In genomic region chr22:44638966-44639739, GRCh38 we compare ENCODE assay signal across 17 cellular contexts.
A peak's percentile ranks its signal among the peaks of the same experiment; 100 is the strongest.
DNase-seq lines count a peak whose midpoint lies in the region; ATAC-seq, FAIRE-seq and TF ChIP-seq lines count a peak whose summit lies in the region.
"Had no signal": no experiment of that assay in that cellular context is flagged by ENCODE, and none has a peak within 500 bp of the region (broad histone marks: within the 10 kb centered on the region; RNA-seq: fewer than 3 reads in every experiment).

No MANE protein-coding gene starts in this region.

- no peak overlapping the region for H3K4me3 ChIP-seq in ascending aorta
- H3K4me3 ChIP-seq in pancreas, result no peak overlapping the region
- H3K4me3 ChIP-seq: SJCRH30 had no signal

- 58 to 63% methylated on average over 32 of the region's 32 CpGs for WGBS in pancreas, 2 donors

- ATAC-seq in pancreas, result peak in 3 of 4 donors; percentile 13 to 50 (median 38)
- ATAC-seq: activated CD4-positive, CD25-positive, alpha-beta regulatory T cell treated with anti-CD3 and anti-CD28 coated beads, Interleukin-2, amount 50 U/mL, for 24 hours; effector memory CD8-positive, alpha-beta T cell had no signal

- intact Hi-C loops in ascending aorta (cut with DNase I) (no loop called here), head of caudate nucleus (cut with DNase I) (no loop called here), pancreas (cut with DNase I) (no loop called here)

- H3K27me3 ChIP-seq in ascending aorta, result no peaks in the 10 kb centered on the region
- H3K27me3 ChIP-seq in pancreas, result peaks cover 0 to under 1% (median 0%) of the 10 kb centered on the region in 4 donors
- H3K27me3 ChIP-seq: SJCRH30 had no signal

- no peaks in the 10 kb centered on the region for H3K9me3 ChIP-seq in ascending aorta
- no peaks in the 10 kb centered on the region for H3K9me3 ChIP-seq in pancreas
- H3K9me3 ChIP-seq: SJCRH30 had no signal

- H3K36me3 ChIP-seq in ascending aorta, result no peaks in the 10 kb centered on the region
- no peaks in the 10 kb centered on the region for H3K36me3 ChIP-seq in pancreas
- H3K36me3 ChIP-seq: SJCRH30 had no signal

- H3K27ac ChIP-seq in ascending aorta, result peak overlapping the region; percentile 18 to 73
- no peak overlapping the region for H3K27ac ChIP-seq in pancreas
- H3K27ac ChIP-seq: SJCRH30 had no signal

- no peak for DNase-seq in AG09319 (ENCODE audit: extremely low read depth, low read depth)
- no peak for DNase-seq in ascending aorta (ENCODE audit: low spot score in 2 of 2)
- peak in 34 of 42 donors; percentile 11 to 78 (median 40) for DNase-seq in head of caudate nucleus
- no peak for DNase-seq in pancreas
- no peak for DNase-seq in SHP77 treated with DMSO at 0.1 percent for 48 hours (lab: John Stamatoyannopoulos, UW)
- DNase-seq in DMS 273 (lab: John Stamatoyannopoulos, UW; ENCODE audit: unreplicated experiment), result no peak
- no peak for DNase-seq in cerebellar cortex (ENCODE audit: low spot score)
- no peak for DNase-seq in activated CD4-positive, CD25-positive, alpha-beta regulatory T cell treated with anti-CD3 and anti-CD28 coated beads, Interleukin-2, amount 50 U/mL, for 72 hours
- DNase-seq: activated gamma-delta T cell treated with Interleukin-2 at 50 U/mL for 16 hours; AML-193; effector memory CD8-positive, alpha-beta T cell; HCEC 1CT; Karpas-422; NCI-H446 treated with DMSO at 0.1 percent for 48 hours; occipital lobe; SJCRH30 had no signal

- H3K4me1 ChIP-seq in ascending aorta (no peaks in the 10 kb centered on the region), pancreas (no peaks in the 10 kb centered on the region)
- H3K4me1 ChIP-seq: SJCRH30 had no signal

- no peak for FAIRE-seq in pancreas (lab: Jason Lieb, UNC)

- TF ChIP-seq CTCF in AG09319 (IDR thresholded peaks at IDR 0.05; ENCODE audit: low read depth, low read length), result peak; percentile 5; the same call in 1 of the 2 replicates
- no peak for TF ChIP-seq CTCF in ascending aorta (IDR thresholded peaks at IDR 0.05)
- no peak for TF ChIP-seq CTCF in pancreas (IDR thresholded peaks at IDR 0.05)

Comparison
In these comparisons a context has a peak if more than half of its experiments do, and no peak if none do; other contexts are left out.
1. DNase-seq: peak in head of caudate nucleus (34 of 42); none in AG09319 (single experiment), ascending aorta (0 of 2), pancreas (0 of 6), SHP77 treated with DMSO at 0.1 percent for 48 hours (single experiment), DMS 273 (single experiment), cerebellar cortex (single experiment) and activated CD4-positive, CD25-positive, alpha-beta regulatory T cell treated with anti-CD3 and anti-CD28 coated beads, Interleukin-2, amount 50 U/mL, for 72 hours (single experiment).
2. H3K27ac ChIP-seq: peak in ascending aorta (2 of 2); none in pancreas (0 of 4).